Comparison of ENCODE assay signal across 8 cellular contexts in the genomic region with DNA sequence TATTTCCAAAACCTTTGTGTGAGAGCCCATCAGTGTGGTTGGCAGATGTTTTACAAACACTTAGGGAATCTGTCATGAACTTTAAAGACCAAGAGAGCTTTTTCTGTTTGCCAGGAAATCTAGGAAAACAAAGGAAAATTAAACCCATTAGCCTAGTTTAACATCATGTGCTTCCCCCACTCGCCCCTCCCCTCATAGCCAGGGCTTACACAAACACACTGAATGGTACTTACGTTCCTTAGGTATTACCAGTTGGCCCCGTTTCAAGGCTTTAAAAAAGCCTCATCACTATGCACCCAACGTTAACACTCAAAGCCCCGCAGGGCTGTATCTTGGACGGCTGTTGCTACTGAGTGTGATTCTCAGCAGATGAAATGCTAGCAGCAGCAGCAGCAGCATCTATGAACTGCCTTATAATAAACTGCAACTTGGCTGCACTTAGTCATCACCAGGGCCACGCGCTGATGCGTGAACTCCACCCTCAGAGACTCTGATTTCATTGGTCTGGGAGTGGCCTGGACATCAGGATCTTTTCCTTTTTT. TPM values are rescaled to one million over a fixed set of nuclear protein-coding genes. Genes with fewer than 3 reads are reported as not detected.
DNase-seq lines count a peak whose midpoint lies in the region; ATAC-seq and TF ChIP-seq lines count a peak whose summit lies in the region.

No MANE protein-coding gene starts in this region.

- TF ChIP-seq CTCF in WI38 (IDR thresholded peaks at IDR 0.05; ENCODE audit: low read depth, low read length): no peak
- no peak for TF ChIP-seq CTCF in heart right ventricle (IDR thresholded peaks at IDR 0.05)
- no peak for TF ChIP-seq CTCF in type B pancreatic cell (conservative IDR thresholded peaks at IDR 0.05)

- H3K9me3 ChIP-seq in heart right ventricle: no peaks in the 10 kb centered on the region

- ATAC-seq in heart right ventricle (peak in 6 of 8 donors; percentile 42 to 74 (median 56)), HG02840 (IDR thresholded peaks at IDR 0.05; ENCODE audit: low FRiP score, unreplicated experiment) (no peak), GM18858 (IDR thresholded peaks at IDR 0.05; ENCODE audit: unreplicated experiment) (no peak)

- no peak for DNase-seq in activated naive CD4-positive, alpha-beta T cell treated with anti-CD3 and anti-CD28 coated beads, Interleukin-2, amount 50 U/mL, for 16 hours
- DNase-seq in NCI-H146 treated with DMSO at 0.1 percent for 48 hours (lab: John Stamatoyannopoulos, UW; ENCODE audit: unreplicated experiment): peak; percentile 98
- DNase-seq in heart right ventricle: no peak
- no peak for DNase-seq in type B pancreatic cell (ENCODE audit: extremely low spot score, unreplicated experiment)

- H3K4me3 ChIP-seq in WI38 (ENCODE audit: low read depth, low read length) (0 out of 2 replicates have a peak overlapping the region, but pooled peaks have one; percentile 9), heart right ventricle (no peak overlapping the region)

- peaks cover 0 to 17% (median 9%) of the 10 kb centered on the region in 9 donors for H3K4me1 ChIP-seq in heart right ventricle

- no peaks in the 10 kb centered on the region for H3K36me3 Mint-ChIP-seq in activated naive CD4-positive, alpha-beta T cell treated with anti-CD3 and anti-CD28 coated beads, Interleukin-2, amount 50 U/mL, for 24 hours
- H3K36me3 Mint-ChIP-seq in type B pancreatic cell: no peaks in the 10 kb centered on the region

- no peak overlapping the region for H3K27ac ChIP-seq in heart right ventricle

- H3K4me1 Mint-ChIP-seq in activated naive CD4-positive, alpha-beta T cell treated with anti-CD3 and anti-CD28 coated beads, Interleukin-2, amount 50 U/mL, for 24 hours: peaks cover 62% of the 10 kb centered on the region
- peaks cover 20% of the 10 kb centered on the region for H3K4me1 Mint-ChIP-seq in type B pancreatic cell (ENCODE audit: unreplicated experiment)

- peak overlapping the region; percentile 9 for H3K27ac Mint-ChIP-seq in activated naive CD4-positive, alpha-beta T cell treated with anti-CD3 and anti-CD28 coated beads, Interleukin-2, amount 50 U/mL, for 24 hours
- H3K27ac Mint-ChIP-seq in type B pancreatic cell: peak overlapping the region; percentile 26

- H3K9me3 Mint-ChIP-seq in activated naive CD4-positive, alpha-beta T cell treated with anti-CD3 and anti-CD28 coated beads, Interleukin-2, amount 50 U/mL, for 24 hours: no peaks in the 10 kb centered on the region
- H3K9me3 Mint-ChIP-seq in type B pancreatic cell: no peaks in the 10 kb centered on the region

- 19 to 21% methylated on average over 9 of the region's 9 CpGs for WGBS in heart right ventricle, 2 donors

- no peaks in the 10 kb centered on the region for H3K27me3 Mint-ChIP-seq in activated naive CD4-positive, alpha-beta T cell treated with anti-CD3 and anti-CD28 coated beads, Interleukin-2, amount 50 U/mL, for 24 hours
- H3K27me3 Mint-ChIP-seq in type B pancreatic cell: peaks cover 2% of the 10 kb centered on the region

- H3K27me3 ChIP-seq in heart right ventricle: no peaks in the 10 kb centered on the region

- peak overlapping the region; percentile 33 for H3K4me3 Mint-ChIP-seq in activated naive CD4-positive, alpha-beta T cell treated with anti-CD3 and anti-CD28 coated beads, Interleukin-2, amount 50 U/mL, for 24 hours
- peak overlapping the region; percentile 43 for H3K4me3 Mint-ChIP-seq in type B pancreatic cell

- H3K36me3 ChIP-seq in heart right ventricle: no peaks in the 10 kb centered on the region

- intact Hi-C loops in heart right ventricle (cut with DNase I): no loop called here

RNA-seq across cellular contexts. Expression of a gene that starts 20.1 kb away (rescaled TPM):
- total RNA-seq in heart right ventricle (1 to 10 TPM; 3.5 to 8.1 (median 5.2) TPM), type B pancreatic cell (ENCODE audit: low replicate concordance) (15.0 and 21.6 TPM in 2 replicates)
- 1 to 10 TPM; 3.5 to 6.4 TPM for polyA plus RNA-seq in heart right ventricle

Comparison
In these comparisons a context has a peak if more than half of its experiments do, and no peak if none do; other contexts are left out.
1. ATAC-seq: peak in heart right ventricle (6 of 8); none in HG02840 (single experiment) and GM18858 (single experiment).